In genomic region chr10:132939378-132939955, GRCh38 we compare ENCODE assay signal across 14 cellular contexts. TPM values are rescaled to one million over a fixed set of nuclear protein-coding genes. Genes with fewer than 3 reads are reported as not detected.
"Had no signal": no experiment of that assay in that cellular context is flagged by ENCODE, and none has a peak within 500 bp of the region (broad histone marks: within the 10 kb centered on the region; RNA-seq: fewer than 3 reads in every experiment).

No MANE protein-coding gene starts in this region.

- H3K4me3 Mint-ChIP-seq: activated CD4-positive, alpha-beta T cell treated with anti-CD3 and anti-CD28 coated beads for 36 hours; activated naive CD4-positive, alpha-beta T cell treated with anti-CD3 and anti-CD28 coated beads for 36 hours; activated naive CD8-positive, alpha-beta T cell treated with anti-CD3 and anti-CD28 coated beads for 36 hours; activated T-helper 1 cell treated with anti-CD3 and anti-CD28 coated beads, Interleukin-12 subunit alpha, Interleukin-12 subunit beta, Interleukin-2, Interleukin-4 antibody, amounts not matched to agents 30 ng/mL and 10 ng/mL and 1 ng/mL, durations not matched to agents 14 hours and 24 hours and 36 hours; T-helper 2 cell treated with Interferon-gamma antibody and Interleukin-4, amounts not matched to agents 5 μg/mL and 100 μg/mL, for 36 hours had no signal

- H3K27ac Mint-ChIP-seq: activated CD4-positive, alpha-beta T cell treated with anti-CD3 and anti-CD28 coated beads for 36 hours; activated naive CD4-positive, alpha-beta T cell treated with anti-CD3 and anti-CD28 coated beads for 36 hours; activated naive CD8-positive, alpha-beta T cell treated with anti-CD3 and anti-CD28 coated beads for 36 hours; natural killer cell; neural progenitor cell; type B pancreatic cell had no signal

- H3K36me3 ChIP-seq: esophagus squamous epithelium, neural progenitor cell, vagina had no signal

- H3K9me3 Mint-ChIP-seq: activated naive CD4-positive, alpha-beta T cell treated with anti-CD3 and anti-CD28 coated beads for 36 hours; activated naive CD8-positive, alpha-beta T cell treated with anti-CD3 and anti-CD28 coated beads for 36 hours; activated T-helper 1 cell treated with anti-CD3 and anti-CD28 coated beads, Interleukin-12 subunit alpha, Interleukin-12 subunit beta, Interleukin-2, Interleukin-4 antibody, amounts not matched to agents 30 ng/mL and 10 ng/mL and 1 ng/mL, durations not matched to agents 14 hours and 24 hours and 36 hours; natural killer cell; neural progenitor cell; T-helper 2 cell treated with Interferon-gamma antibody and Interleukin-4, amounts not matched to agents 5 μg/mL and 100 μg/mL, for 36 hours; type B pancreatic cell had no signal

- H3K36me3 Mint-ChIP-seq: activated naive CD8-positive, alpha-beta T cell treated with anti-CD3 and anti-CD28 coated beads for 36 hours; natural killer cell; neural progenitor cell; type B pancreatic cell had no signal

- H3K27me3 ChIP-seq: vagina had no signal

- H3K9me3 ChIP-seq: esophagus squamous epithelium, vagina had no signal

- H3K27ac ChIP-seq: esophagus squamous epithelium, neural progenitor cell, vagina had no signal

- DNase-seq: activated CD4-positive, CD25-positive, alpha-beta regulatory T cell; activated effector memory CD4-positive, alpha-beta T cell treated with anti-CD3 and anti-CD28 coated beads, Interleukin-2, amount 50 U/mL, for 16 hours; central memory CD4-positive, alpha-beta T cell; effector CD4-positive, alpha-beta T cell; esophagus squamous epithelium had no signal

- H3K4me3 ChIP-seq: esophagus squamous epithelium, neural progenitor cell, vagina had no signal

RNA-seq across cellular contexts. Expression of gene CFAP46, which starts 2.9 kb away (rescaled TPM):
- total RNA-seq: activated naive CD4-positive, alpha-beta T cell treated with anti-CD3 and anti-CD28 coated beads for 36 hours; activated T-helper 1 cell treated with anti-CD3 and anti-CD28 coated beads, Interleukin-12 subunit alpha, Interleukin-12 subunit beta, Interleukin-2, Interleukin-4 antibody, amounts not matched to agents 30 ng/mL and 10 ng/mL and 1 ng/mL, durations not matched to agents 14 hours and 24 hours and 36 hours; vagina had no signal
